In the genomic region with DNA sequence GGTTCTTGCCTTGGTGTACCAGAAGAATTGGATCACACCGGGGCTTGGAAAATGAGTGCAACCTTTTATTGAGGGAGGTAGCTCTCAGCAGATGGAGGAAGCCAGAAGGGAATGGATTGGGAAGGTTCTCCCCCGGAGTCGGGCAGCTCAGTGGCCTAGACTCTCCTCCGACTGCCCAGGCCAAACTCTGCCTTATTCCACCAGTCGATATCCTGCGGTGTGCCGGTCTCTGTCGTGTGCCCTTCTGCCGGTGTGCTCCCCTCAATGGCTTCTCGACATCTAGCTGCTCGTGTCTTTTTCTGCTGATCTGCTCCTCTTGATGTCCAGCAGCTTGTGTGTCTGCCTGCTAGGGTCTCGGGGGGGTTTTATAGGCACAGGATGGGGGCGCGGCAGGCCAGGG, we compare ENCODE assay signal across 18 cellular contexts.
DNase-seq lines count a peak whose midpoint lies in the region; ATAC-seq and TF ChIP-seq lines count a peak whose summit lies in the region.
"Had no signal": no experiment of that assay in that cellular context is flagged by ENCODE, and none has a peak within 500 bp of the region (broad histone marks: within the 10 kb centered on the region; RNA-seq: fewer than 3 reads in every experiment).

No MANE protein-coding gene starts in this region.

- peaks cover 37 to 78% (median 50%) of the 10 kb centered on the region in 5 donors for H3K27me3 Mint-ChIP-seq in naive thymus-derived CD8-positive, alpha-beta T cell
- peaks cover 23% of the 10 kb centered on the region for H3K27me3 Mint-ChIP-seq in endodermal cell (ENCODE audit: insufficient read depth)

- H3K36me3 ChIP-seq in H7 (replicated peaks; ENCODE audit: control insufficient read depth, insufficient read depth, low read length), result no peaks in the 10 kb centered on the region
- H3K36me3 ChIP-seq in PC-9 (ENCODE audit: low read depth), result no peaks in the 10 kb centered on the region
- no peaks in the 10 kb centered on the region for H3K36me3 ChIP-seq in iPS-15b (ENCODE audit: control insufficient read depth, insufficient read depth, low read length)
- no peaks in the 10 kb centered on the region for H3K36me3 ChIP-seq in endodermal cell (ENCODE audit: control insufficient read depth, insufficient read depth, low read length)

- WGBS in endodermal cell (ENCODE audit: insufficient coverage in 1 of 2, insufficient read length in 1 of 2), 2 experiments, result 88 to 94% methylated on average over 14 of the region's 14 CpGs

- POLR2A ChIA-PET in PC-9 (lab: Charles Lee; ENCODE audit: unreplicated experiment), result no interaction called here
- POLR2A ChIA-PET in naive thymus-derived CD8-positive, alpha-beta T cell (lab: Charles Lee), result no interaction called here

- H3K79me2 ChIP-seq in PC-9 (ENCODE audit: low read depth), result no peaks in the 10 kb centered on the region

- H3K27me3 ChIP-seq in H7 (ENCODE audit: control insufficient read depth, insufficient read depth, low read length), result no peaks in the 10 kb centered on the region
- H3K27me3 ChIP-seq in PC-9 (ENCODE audit: insufficient read depth, low read depth), result peaks cover 19% of the 10 kb centered on the region
- peaks cover 8% of the 10 kb centered on the region for H3K27me3 ChIP-seq in iPS-15b (ENCODE audit: control insufficient read depth, insufficient read depth, low read length)
- peaks cover 7% of the 10 kb centered on the region for H3K27me3 ChIP-seq in endodermal cell (ENCODE audit: control insufficient read depth, insufficient read depth, low read length, poor library complexity, severe bottlenecking)

- H3K36me3 Mint-ChIP-seq in naive thymus-derived CD8-positive, alpha-beta T cell, result peaks cover 0 to 4% (median 0%) of the 10 kb centered on the region in 3 donors
- H3K36me3 Mint-ChIP-seq in endodermal cell (ENCODE audit: low read depth), result no peaks in the 10 kb centered on the region
- H3K36me3 Mint-ChIP-seq: CD4-positive, alpha-beta memory T cell had no signal

- CTCF ChIA-PET in PC-9 (lab: Charles Lee), result no interaction called here

- no peaks in the 10 kb centered on the region for H3F3A ChIP-seq in PC-9 (ENCODE audit: insufficient read depth, low read depth)

- DNase-seq in H7, result no peak
- no peak for DNase-seq in PC-9
- no peak for DNase-seq in COLO829 (ENCODE audit: low spot score)
- no peak for DNase-seq in naive thymus-derived CD8-positive, alpha-beta T cell
- no peak for DNase-seq in NCI-H1930 (lab: John Stamatoyannopoulos, UW)
- DNase-seq in endodermal cell, result no peak
- DNase-seq: ACHN, AML-193, Calu3, GF-D8, HFFc6, Kasumi-1, KG1 had no signal

- H3K4me1 ChIP-seq in PC-9 (replicated peaks; ENCODE audit: insufficient read depth) (no peaks in the 10 kb centered on the region), iPS-15b (ENCODE audit: control insufficient read depth, insufficient read depth, low read length) (no peaks in the 10 kb centered on the region), endodermal cell (ENCODE audit: control insufficient read depth, insufficient read depth, low read length) (no peaks in the 10 kb centered on the region)

- no peak for ATAC-seq in naive thymus-derived CD8-positive, alpha-beta T cell
- ATAC-seq: HCT116, HepG2 had no signal

- peak overlapping the region in 1 of 10 donors; percentile 20 for H3K27ac Mint-ChIP-seq in naive thymus-derived CD8-positive, alpha-beta T cell
- H3K27ac Mint-ChIP-seq in endodermal cell, result no peak overlapping the region
- H3K27ac Mint-ChIP-seq: CD4-positive, alpha-beta memory T cell; HFFc6 had no signal

- no peaks in the 10 kb centered on the region for H4K20me1 ChIP-seq in PC-9 (ENCODE audit: insufficient read depth)

- BruUV-seq in PC-9 (replicated peaks; lab: Mats Ljungman, UMichigan), result no TSS peak

- no peaks in the 10 kb centered on the region for H3K9me2 ChIP-seq in PC-9 (ENCODE audit: insufficient read depth)

- intact Hi-C loops in PC-9 (cut with micrococcal nuclease; ENCODE audit: unreplicated experiment), result no loop called here

- H3K9me3 ChIP-seq in PC-9 (ENCODE audit: insufficient read depth, low read depth) (no peaks in the 10 kb centered on the region), iPS-15b (ENCODE audit: control insufficient read depth, insufficient read depth, low read length) (no peaks in the 10 kb centered on the region), endodermal cell (ENCODE audit: control insufficient read depth, low read length) (no peaks in the 10 kb centered on the region)

- no peak overlapping the region for H2AFZ ChIP-seq in PC-9

- no peaks in the 10 kb centered on the region for H3K4me1 Mint-ChIP-seq in naive thymus-derived CD8-positive, alpha-beta T cell
- H3K4me1 Mint-ChIP-seq in endodermal cell, result no peaks in the 10 kb centered on the region
- H3K4me1 Mint-ChIP-seq: CD4-positive, alpha-beta memory T cell had no signal

- H3K9me3 Mint-ChIP-seq in naive thymus-derived CD8-positive, alpha-beta T cell, result peaks cover 0 to 12% (median 3%) of the 10 kb centered on the region in 9 donors
- H3K9me3 Mint-ChIP-seq in endodermal cell, result no peaks in the 10 kb centered on the region
- H3K9me3 Mint-ChIP-seq: HFFc6 had no signal

- H3K4me3 Mint-ChIP-seq in naive thymus-derived CD8-positive, alpha-beta T cell, result no peak overlapping the region
- H3K4me3 Mint-ChIP-seq in endodermal cell, result no peak overlapping the region
- H3K4me3 Mint-ChIP-seq: CD4-positive, alpha-beta memory T cell; HFFc6 had no signal

- H3K4me3 ChIP-seq in H7 (ENCODE audit: insufficient read depth, low read depth, low read length) (peak overlapping the region; percentile 16), PC-9 (no peak overlapping the region), iPS-15b (ENCODE audit: low read depth, low read length) (peak overlapping the region; percentile 23), endodermal cell (ENCODE audit: low read length) (no peak overlapping the region)

- H3K4me2 ChIP-seq in PC-9, result peak overlapping the region; percentile 19; the same call in 1 of the 2 replicates

- no peak for TF ChIP-seq CTCF in PC-9 (conservative IDR thresholded peaks at IDR 0.05)
- no peak for TF ChIP-seq CTCF in endodermal cell (conservative IDR thresholded peaks at IDR 0.05)

- H3K9ac ChIP-seq in iPS-15b (ENCODE audit: low read depth, low read length) (no peak overlapping the region), endodermal cell (ENCODE audit: extremely low read depth, low read length, poor library complexity, severe bottlenecking) (no peak overlapping the region)

- H3K27ac ChIP-seq in PC-9 (no peak overlapping the region), endodermal cell (ENCODE audit: low read depth, low read length) (no peak overlapping the region)
- H3K27ac ChIP-seq: C4-2B had no signal

Comparison
In these comparisons a context has a peak if more than half of its experiments do, and no peak if none do; other contexts are left out.
1. H3K4me3 ChIP-seq: peak in H7 (single experiment) and iPS-15b (single experiment); none in PC-9 (single experiment) and endodermal cell (single experiment).